24 cellular contexts compared by ENCODE assay signal in the genomic region with DNA sequence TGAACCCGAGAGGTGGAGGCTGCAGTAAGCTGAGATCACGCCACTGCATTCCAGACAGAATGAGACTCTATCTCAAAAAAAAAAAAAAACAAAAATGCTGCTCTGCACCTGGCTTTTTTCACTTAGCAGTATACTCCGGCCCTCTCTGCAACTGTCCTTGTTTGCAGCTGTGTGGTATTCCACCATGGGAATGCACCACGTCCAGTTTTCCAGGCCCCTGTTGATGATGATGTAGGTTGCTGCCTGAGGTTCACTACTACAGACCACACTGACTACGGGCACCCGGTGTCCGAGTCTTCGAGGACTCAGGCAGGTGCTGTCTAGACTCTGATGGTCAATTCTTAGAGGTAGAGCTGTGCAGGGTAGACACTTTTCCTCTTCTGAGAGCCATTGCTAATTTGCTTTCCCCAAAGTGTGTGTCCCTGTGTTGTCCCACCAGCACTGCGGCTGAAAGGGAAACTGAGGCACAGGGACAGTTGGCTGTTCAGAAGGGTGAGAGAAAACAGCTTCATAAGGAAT.
"Had no signal": no experiment of that assay in that cellular context is flagged by ENCODE, and none has a peak within 500 bp of the region (broad histone marks: within the 10 kb centered on the region; RNA-seq: fewer than 3 reads in every experiment).

No MANE protein-coding gene starts in this region.

- H3K27ac ChIP-seq: breast epithelium, Peyer's patch had no signal

- H3K9me3 ChIP-seq: breast epithelium, Peyer's patch had no signal

- H3K27ac Mint-ChIP-seq: activated CD8-positive, alpha-beta T cell treated with anti-CD3 and anti-CD28 coated beads for 36 hours; activated naive CD4-positive, alpha-beta T cell treated with anti-CD3 and anti-CD28 coated beads, Interleukin-2, amount 10 ng/mL, durations not matched to agents 7 days and 5 days; activated naive CD8-positive, alpha-beta T cell treated with anti-CD3 and anti-CD28 coated beads, Interleukin-2, amount 10 ng/mL, durations not matched to agents 7 days and 5 days; activated T-cell treated with anti-CD3 and anti-CD28 coated beads, Interleukin-2, amount 50 U/mL, for 72 hours; activated T-helper 2 cell treated with anti-CD3 and anti-CD28 coated beads, Interferon-gamma antibody, Interleukin-2, Interleukin-4, amounts not matched to agents 10 μg/mL and 5 μg/mL and 100 μg/mL, durations not matched to agents 14 hours and 24 hours and 36 hours; T-helper 1 cell treated with Interleukin-12 subunit alpha and Interleukin-12 subunit beta and Interleukin-4 antibody, amounts not matched to agents 30 μg/mL and 1 μg/mL, for 36 hours had no signal

- H3K4me3 Mint-ChIP-seq: activated CD8-positive, alpha-beta T cell treated with anti-CD3 and anti-CD28 coated beads for 36 hours; activated naive CD4-positive, alpha-beta T cell treated with anti-CD3 and anti-CD28 coated beads, Interleukin-2, amount 10 ng/mL, durations not matched to agents 7 days and 5 days; activated naive CD8-positive, alpha-beta T cell treated with anti-CD3 and anti-CD28 coated beads, Interleukin-2, amount 10 ng/mL, durations not matched to agents 7 days and 5 days; activated T-cell treated with anti-CD3 and anti-CD28 coated beads, Interleukin-2, amount 50 U/mL, for 72 hours; T-helper 1 cell treated with Interleukin-12 subunit alpha and Interleukin-12 subunit beta and Interleukin-4 antibody, amounts not matched to agents 30 μg/mL and 1 μg/mL, for 36 hours had no signal

- DNase-seq: activated CD4-positive, alpha-beta T cell treated with anti-CD3 and anti-CD28 coated beads for 4 hours; activated CD8-positive, alpha-beta memory T cell treated with anti-CD3 and anti-CD28 coated beads, Interleukin-2, amount 50 U/mL, for 4 hours; activated CD8-positive, alpha-beta T cell treated with anti-CD3 and anti-CD28 coated beads for 36 hours; activated gamma-delta T cell treated with Interleukin-2 at 50 U/mL for 16 hours; activated naive CD4-positive, alpha-beta T cell treated with anti-CD3 and anti-CD28 coated beads, Interleukin-2, amount 10 ng/mL, durations not matched to agents 7 days and 5 days; activated naive CD8-positive, alpha-beta T cell treated with anti-CD3 and anti-CD28 coated beads, Interleukin-2, amount 10 ng/mL, durations not matched to agents 7 days and 5 days; activated T-cell treated with anti-CD3 and anti-CD28 coated beads, Interleukin-2, amount 50 U/mL, for 72 hours; aorta; caudate nucleus; Kasumi-1; NCI-H1092; NCI-H1417; NCI-H1930; NCI-H2171 treated with DMSO at 0.1 percent for 48 hours; NCI-H226; NCI-H526; NCI-H774; NK-92 treated with Interleukin-12 subunit alpha and Interleukin-12 subunit beta, amount 100 ng/mL, for 24 hours; Peyer's patch; SHP77 treated with DMSO at 0.1 percent for 48 hours had no signal

- ATAC-seq: activated CD4-positive, CD25-positive, alpha-beta regulatory T cell treated with anti-CD3 and anti-CD28 coated beads, Interleukin-2, amount 50 U/mL, for 24 hours; activated CD8-positive, alpha-beta T cell treated with anti-CD3 and anti-CD28 coated beads for 36 hours; activated T-cell treated with anti-CD3 and anti-CD28 coated beads, Interleukin-2, amount 50 U/mL, for 72 hours had no signal

- H3K36me3 ChIP-seq: breast epithelium, Peyer's patch had no signal

- H3K9me3 Mint-ChIP-seq: activated CD8-positive, alpha-beta T cell treated with anti-CD3 and anti-CD28 coated beads for 36 hours; activated naive CD4-positive, alpha-beta T cell treated with anti-CD3 and anti-CD28 coated beads, Interleukin-2, amount 10 ng/mL, durations not matched to agents 7 days and 5 days; activated naive CD8-positive, alpha-beta T cell treated with anti-CD3 and anti-CD28 coated beads, Interleukin-2, amount 10 ng/mL, durations not matched to agents 7 days and 5 days; activated T-cell treated with anti-CD3 and anti-CD28 coated beads, Interleukin-2, amount 50 U/mL, for 72 hours; activated T-helper 2 cell treated with anti-CD3 and anti-CD28 coated beads, Interferon-gamma antibody, Interleukin-2, Interleukin-4, amounts not matched to agents 10 μg/mL and 5 μg/mL and 100 μg/mL, durations not matched to agents 14 hours and 24 hours and 36 hours; T-helper 1 cell treated with Interleukin-12 subunit alpha and Interleukin-12 subunit beta and Interleukin-4 antibody, amounts not matched to agents 30 μg/mL and 1 μg/mL, for 36 hours had no signal

- H3K27me3 ChIP-seq: breast epithelium, Peyer's patch had no signal

- H3K4me3 ChIP-seq: breast epithelium, Peyer's patch had no signal

- H3K4me1 Mint-ChIP-seq: activated naive CD4-positive, alpha-beta T cell treated with anti-CD3 and anti-CD28 coated beads, Interleukin-2, amount 10 ng/mL, durations not matched to agents 7 days and 5 days had no signal

- H3K36me3 Mint-ChIP-seq: activated naive CD4-positive, alpha-beta T cell treated with anti-CD3 and anti-CD28 coated beads, Interleukin-2, amount 10 ng/mL, durations not matched to agents 7 days and 5 days; activated naive CD8-positive, alpha-beta T cell treated with anti-CD3 and anti-CD28 coated beads, Interleukin-2, amount 10 ng/mL, durations not matched to agents 7 days and 5 days had no signal
